ENCODE assay signal across 16 cellular contexts in genomic region chr10:77529050-77529576, GRCh38.
"Had no signal": no experiment of that assay in that cellular context is flagged by ENCODE, and none has a peak within 500 bp of the region (broad histone marks: within the 10 kb centered on the region; RNA-seq: fewer than 3 reads in every experiment).

No MANE protein-coding gene starts in this region.

- H3K4me1 Mint-ChIP-seq: central memory CD8-positive, alpha-beta T cell had no signal

- H3K27ac ChIP-seq: adrenal gland, left lung, ovary had no signal

- H3K4me3 ChIP-seq: adrenal gland, left lung, ovary, tibial nerve had no signal

- FAIRE-seq: TTC549 had no signal

- DNase-seq: activated CD4-positive, alpha-beta T cell treated with anti-CD3 and anti-CD28 coated beads, Interleukin-2, amount 50 U/mL, for 1 hour; activated CD4-positive, CD25-positive, alpha-beta regulatory T cell; activated naive CD4-positive, alpha-beta T cell treated with anti-CD3 and anti-CD28 coated beads, Interleukin-2, amount 50 U/mL, for 16 hours; activated T-cell treated with anti-CD3 and anti-CD28 coated beads for 4 hours; adrenal gland; erythroblast; islet precursor cell; left lung; nephron progenitor cell; ovary; stimulated activated CD4-positive, alpha-beta T cell treated with anti-CD3 and anti-CD28 coated beads, Interleukin-15, amount 100 ng/mL, for 24 hours; T-helper 2 cell had no signal

- H3K27ac Mint-ChIP-seq: activated T-helper 2 cell treated with anti-CD3 and anti-CD28 coated beads, Interferon-gamma antibody, Interleukin-2, Interleukin-4, amounts not matched to agents 10 μg/mL and 5 μg/mL and 100 μg/mL, durations not matched to agents 14 hours and 24 hours and 36 hours; nephron progenitor cell had no signal

- H3K9me3 Mint-ChIP-seq: activated T-helper 2 cell treated with anti-CD3 and anti-CD28 coated beads, Interferon-gamma antibody, Interleukin-2, Interleukin-4, amounts not matched to agents 10 μg/mL and 5 μg/mL and 100 μg/mL, durations not matched to agents 14 hours and 24 hours and 36 hours; central memory CD8-positive, alpha-beta T cell; nephron progenitor cell had no signal

- ATAC-seq: left lung had no signal

- H3K9me3 ChIP-seq: adrenal gland, left lung, ovary, tibial nerve had no signal

- H3K36me3 ChIP-seq: adrenal gland, left lung, ovary, tibial nerve had no signal

- H3K27me3 ChIP-seq: adrenal gland, ovary, tibial nerve had no signal

- H3K4me3 Mint-ChIP-seq: central memory CD8-positive, alpha-beta T cell; nephron progenitor cell had no signal
